In genomic region chr14:85024931-85025330, GRCh38 we compare ENCODE assay signal across 24 cellular contexts.
A peak's percentile ranks its signal among the peaks of the same experiment; 100 is the strongest.
DNase-seq lines count a peak whose midpoint lies in the region; ATAC-seq and TF ChIP-seq lines count a peak whose summit lies in the region.
"Had no signal": no experiment of that assay in that cellular context is flagged by ENCODE, and none has a peak within 500 bp of the region (broad histone marks: within the 10 kb centered on the region; RNA-seq: fewer than 3 reads in every experiment).

No MANE protein-coding gene starts in this region.

- H3K27me3 ChIP-seq in A673 (replicated peaks; ENCODE audit: insufficient read depth, low read depth, low read length, poor library complexity) (no peaks in the 10 kb centered on the region), right lobe of liver (no peaks in the 10 kb centered on the region)
- H3K27me3 ChIP-seq: neutrophil, Peyer's patch, sigmoid colon had no signal

- no peak for ATAC-seq in right lobe of liver
- ATAC-seq: activated CD4-positive, alpha-beta T cell treated with anti-CD3 and anti-CD28 coated beads for 36 hours; activated naive CD4-positive, alpha-beta T cell treated with anti-CD3 and anti-CD28 coated beads, Interleukin-2, amount 50 U/mL, for 72 hours had no signal

- H3K4me3 ChIP-seq in A673 (ENCODE audit: low read depth, low read length, poor library complexity, severe bottlenecking) = no peak overlapping the region
- no peak overlapping the region for H3K4me3 ChIP-seq in right lobe of liver
- H3K4me3 ChIP-seq: left ventricle myocardium inferior, Peyer's patch, sigmoid colon had no signal

- H3K4me1 ChIP-seq in A673 (ENCODE audit: insufficient read depth, low read length, poor library complexity, severe bottlenecking) = no peaks in the 10 kb centered on the region
- no peaks in the 10 kb centered on the region for H3K4me1 ChIP-seq in right lobe of liver
- H3K4me1 ChIP-seq: left ventricle myocardium inferior, Peyer's patch, sigmoid colon had no signal

- H3K27ac ChIP-seq in A673 (ENCODE audit: low read depth, low read length, poor library complexity, severe bottlenecking) (no peak overlapping the region), right lobe of liver (no peak overlapping the region)
- H3K27ac ChIP-seq: C4-2B, left ventricle myocardium inferior, neutrophil, Peyer's patch, sigmoid colon had no signal

- CTCF ChIA-PET in A673 (lab: Charles Lee) = no interaction called here

- TF ChIP-seq POLR2A in right lobe of liver (IDR thresholded peaks at IDR 0.05) = no peak

- intact Hi-C loops in A673 (cut with micrococcal nuclease; ENCODE audit: unreplicated experiment) = no loop called here
- intact Hi-C loops in right lobe of liver (cut with DNase I) = no loop called here

- no TSS peak for BruUV-seq in A673 (replicated peaks; lab: Mats Ljungman, UMichigan)

- TF ChIP-seq CTCF in A673 (conservative IDR thresholded peaks at IDR 0.05; ENCODE audit: low read depth, low read length) = no peak
- TF ChIP-seq CTCF in GM20000 (IDR thresholded peaks at IDR 0.05; ENCODE audit: extremely low read depth, missing control alignments) = no peak
- no peak for TF ChIP-seq CTCF in right lobe of liver (IDR thresholded peaks at IDR 0.05)

- WGBS in right lobe of liver (ENCODE audit: insufficient coverage, low coverage, low lambda C conversion rate, missing lambda C conversion rate) = no CpG with 5 or more reads among the region's 2 CpGs

- POLR2A ChIA-PET in A673 (lab: Charles Lee; ENCODE audit: low non-redundant PET) = no interaction called here

- H3K36me3 ChIP-seq in A673 (ENCODE audit: insufficient read depth, low read length, poor library complexity, severe bottlenecking) = no peaks in the 10 kb centered on the region
- no peaks in the 10 kb centered on the region for H3K36me3 ChIP-seq in right lobe of liver
- H3K36me3 ChIP-seq: left ventricle myocardium inferior, neutrophil, Peyer's patch, sigmoid colon had no signal

- peak; percentile 63 for DNase-seq in A673 (ENCODE audit: low spot score)
- peak; percentile 60 for DNase-seq in GM04503 (ENCODE audit: low read depth)
- peak; percentile 43 for DNase-seq in T1000 (lab: John Stamatoyannopoulos, UW)
- DNase-seq in islet precursor cell = peak; percentile 55
- DNase-seq in GM20000 (ENCODE audit: low spot score) = no peak
- DNase-seq in activated CD4-positive, alpha-beta T cell treated with anti-CD3 and anti-CD28 coated beads for 48 hours = no peak
- DNase-seq in NCI-H1048 (lab: John Stamatoyannopoulos, UW) = no peak
- DNase-seq in right lobe of liver = no peak
- DNase-seq: activated CD4-positive, alpha-beta T cell treated with anti-CD3 and anti-CD28 coated beads for 36 hours; activated CD8-positive, alpha-beta memory T cell treated with anti-CD3 and anti-CD28 coated beads for 24 hours; activated T-cell treated with anti-CD3 and anti-CD28 coated beads for 4 hours; anterior cingulate cortex; COR-L47; left ventricle myocardium inferior; naive B cell; NCI-H1694; Peyer's patch; SHP77; sigmoid colon; stimulated activated CD4-positive, alpha-beta T cell treated with anti-CD3 and anti-CD28 coated beads, Interleukin-4, amount 100 ng/mL, for 4 hours; trophoblast cell had no signal

- H3K9me3 ChIP-seq in A673 (ENCODE audit: low read depth, low read length, poor library complexity, severe bottlenecking) (no peaks in the 10 kb centered on the region), right lobe of liver (no peaks in the 10 kb centered on the region)
- H3K9me3 ChIP-seq: neutrophil, Peyer's patch had no signal

Comparison
In these comparisons a context has a peak if more than half of its experiments do, and no peak if none do; other contexts are left out.
1. DNase-seq: peak in A673 (single experiment), GM04503 (single experiment), T1000 (single experiment) and islet precursor cell (single experiment); none in GM20000 (single experiment), activated CD4-positive, alpha-beta T cell treated with anti-CD3 and anti-CD28 coated beads for 48 hours (single experiment), NCI-H1048 (single experiment) and right lobe of liver (0 of 3).